ENCODE assay signal across 35 cellular contexts in genomic region chr16:74302341-74302740, GRCh38.
"Had no signal": no experiment of that assay in that cellular context is flagged by ENCODE, and none has a peak within 500 bp of the region (broad histone marks: within the 10 kb centered on the region; RNA-seq: fewer than 3 reads in every experiment).

No MANE protein-coding gene starts in this region.

- H3K27me3 ChIP-seq: adrenal gland, body of pancreas, brain microvascular endothelial cell, breast epithelium had no signal

- DNase-seq: activated B cell treated with CpG ODN at 0.5 μM for 24 hours; activated CD4-positive, alpha-beta T cell treated with anti-CD3 and anti-CD28 coated beads for 4 hours; activated CD4-positive, alpha-beta T cell treated with anti-CD3 and anti-CD28 coated beads, Interleukin-2, amount 10 ng/mL, durations not matched to agents 24 days and 14 days; activated CD4-positive, alpha-beta T cell treated with anti-CD3 and anti-CD28 coated beads, Interleukin-2, amount 50 U/mL, for 1 hour; activated CD4-positive, alpha-beta T cell treated with anti-CD3 and anti-CD28 coated beads, Interleukin-2, amount 50 U/mL, for 4 hours; activated CD4-positive, CD25-positive, alpha-beta regulatory T cell treated with anti-CD3 and anti-CD28 coated beads, Interleukin-2, amount 50 U/mL, for 72 hours; activated CD8-positive, alpha-beta memory T cell treated with anti-CD3 and anti-CD28 coated beads, Interleukin-2, amount 50 U/mL, for 4 hours; activated CD8-positive, alpha-beta T cell treated with anti-CD3 and anti-CD28 coated beads for 36 hours; activated effector memory CD4-positive, alpha-beta T cell treated with anti-CD3 and anti-CD28 coated beads, Interleukin-2, amount 50 U/mL, for 16 hours; activated gamma-delta T cell treated with Interleukin-2 at 50 U/mL for 16 hours; activated naive CD4-positive, alpha-beta T cell; activated naive CD4-positive, alpha-beta T cell treated with anti-CD3 and anti-CD28 coated beads for 36 hours; activated naive CD4-positive, alpha-beta T cell treated with anti-CD3 and anti-CD28 coated beads, Interleukin-2, amount 50 U/mL, for 16 hours; activated naive CD8-positive, alpha-beta T cell treated with anti-CD3 and anti-CD28 coated beads, Interleukin-2, amount 10 ng/mL, durations not matched to agents 7 days and 5 days; activated T-cell treated with anti-CD3 and anti-CD28 coated beads for 4 hours; activated T-cell treated with anti-CD3 and anti-CD28 coated beads, Interleukin-2, amount 50 U/mL, for 48 hours; adrenal gland; amniotic stem cell; aorta; body of pancreas; brain microvascular endothelial cell; central memory CD4-positive, alpha-beta T cell; SW 1271; T-helper 1 cell; T-helper 2 cell; T-helper 9 cell had no signal

- H3K27me3 Mint-ChIP-seq: activated B cell treated with CpG ODN at 0.5 μM for 24 hours; activated CD4-positive, alpha-beta T cell treated with anti-CD3 and anti-CD28 coated beads, Interleukin-2, amount 10 ng/mL, durations not matched to agents 24 days and 14 days; activated CD8-positive, alpha-beta T cell treated with anti-CD3 and anti-CD28 coated beads for 36 hours; activated naive CD8-positive, alpha-beta T cell treated with anti-CD3 and anti-CD28 coated beads, Interleukin-2, amount 10 ng/mL, durations not matched to agents 7 days and 5 days; activated T-helper 17 cell treated with anti-CD3 and anti-CD28 coated beads, Interleukin-2, amount 50 U/mL, for 72 hours had no signal

- FAIRE-seq: astrocyte, TTC549 had no signal

- H3K27ac Mint-ChIP-seq: activated B cell treated with CpG ODN at 0.5 μM for 24 hours; activated CD4-positive, alpha-beta T cell treated with anti-CD3 and anti-CD28 coated beads, Interleukin-2, amount 10 ng/mL, durations not matched to agents 24 days and 14 days; activated CD8-positive, alpha-beta T cell treated with anti-CD3 and anti-CD28 coated beads for 36 hours; activated naive CD4-positive, alpha-beta T cell treated with anti-CD3 and anti-CD28 coated beads, Interleukin-2, amount 50 U/mL, for 72 hours; activated naive CD8-positive, alpha-beta T cell treated with anti-CD3 and anti-CD28 coated beads, Interleukin-2, amount 10 ng/mL, durations not matched to agents 7 days and 5 days; activated T-helper 1 cell treated with anti-CD3 and anti-CD28 coated beads, Interleukin-12 subunit alpha, Interleukin-12 subunit beta, Interleukin-2, Interleukin-4 antibody, amounts not matched to agents 30 ng/mL and 10 ng/mL and 1 ng/mL, durations not matched to agents 14 hours and 24 hours and 36 hours; T-helper 1 cell treated with Interleukin-12 subunit alpha and Interleukin-12 subunit beta and Interleukin-4 antibody, amounts not matched to agents 30 μg/mL and 1 μg/mL, for 36 hours; T-helper 2 cell treated with Interferon-gamma antibody and Interleukin-4, amounts not matched to agents 5 μg/mL and 100 μg/mL, for 36 hours had no signal

- ATAC-seq: activated CD8-positive, alpha-beta T cell treated with anti-CD3 and anti-CD28 coated beads for 36 hours; activated naive CD4-positive, alpha-beta T cell treated with anti-CD3 and anti-CD28 coated beads, Interleukin-2, amount 50 U/mL, for 72 hours; activated T-helper 17 cell treated with anti-CD3 and anti-CD28 coated beads, Interleukin-2, amount 50 U/mL, for 72 hours; body of pancreas had no signal

- H3K9me3 ChIP-seq: adrenal gland, body of pancreas, breast epithelium had no signal

- H3K27ac ChIP-seq: body of pancreas, brain microvascular endothelial cell, breast epithelium, VCaP had no signal

- H3K4me3 Mint-ChIP-seq: activated B cell treated with CpG ODN at 0.5 μM for 24 hours; activated CD4-positive, alpha-beta T cell treated with anti-CD3 and anti-CD28 coated beads, Interleukin-2, amount 10 ng/mL, durations not matched to agents 24 days and 14 days; activated CD8-positive, alpha-beta T cell treated with anti-CD3 and anti-CD28 coated beads for 36 hours; activated naive CD4-positive, alpha-beta T cell treated with anti-CD3 and anti-CD28 coated beads for 36 hours; activated naive CD8-positive, alpha-beta T cell treated with anti-CD3 and anti-CD28 coated beads, Interleukin-2, amount 10 ng/mL, durations not matched to agents 7 days and 5 days; activated T-helper 1 cell treated with anti-CD3 and anti-CD28 coated beads, Interleukin-12 subunit alpha, Interleukin-12 subunit beta, Interleukin-2, Interleukin-4 antibody, amounts not matched to agents 30 ng/mL and 10 ng/mL and 1 ng/mL, durations not matched to agents 14 hours and 24 hours and 36 hours; activated T-helper 17 cell treated with anti-CD3 and anti-CD28 coated beads, Interleukin-2, amount 50 U/mL, for 72 hours; T-helper 1 cell treated with Interleukin-12 subunit alpha and Interleukin-12 subunit beta and Interleukin-4 antibody, amounts not matched to agents 30 μg/mL and 1 μg/mL, for 36 hours; T-helper 2 cell treated with Interferon-gamma antibody and Interleukin-4, amounts not matched to agents 5 μg/mL and 100 μg/mL, for 36 hours had no signal

- H3K4me3 ChIP-seq: adrenal gland, body of pancreas, breast epithelium had no signal

- H3K9me3 Mint-ChIP-seq: activated B cell treated with CpG ODN at 0.5 μM for 24 hours; activated CD4-positive, alpha-beta T cell treated with anti-CD3 and anti-CD28 coated beads, Interleukin-2, amount 10 ng/mL, durations not matched to agents 24 days and 14 days; activated CD8-positive, alpha-beta T cell treated with anti-CD3 and anti-CD28 coated beads for 36 hours; activated naive CD4-positive, alpha-beta T cell treated with anti-CD3 and anti-CD28 coated beads for 36 hours; activated naive CD4-positive, alpha-beta T cell treated with anti-CD3 and anti-CD28 coated beads, Interleukin-2, amount 50 U/mL, for 72 hours; activated naive CD8-positive, alpha-beta T cell treated with anti-CD3 and anti-CD28 coated beads, Interleukin-2, amount 10 ng/mL, durations not matched to agents 7 days and 5 days; activated T-helper 1 cell treated with anti-CD3 and anti-CD28 coated beads, Interleukin-12 subunit alpha, Interleukin-12 subunit beta, Interleukin-2, Interleukin-4 antibody, amounts not matched to agents 30 ng/mL and 10 ng/mL and 1 ng/mL, durations not matched to agents 14 hours and 24 hours and 36 hours; activated T-helper 17 cell treated with anti-CD3 and anti-CD28 coated beads, Interleukin-2, amount 50 U/mL, for 72 hours; T-helper 1 cell treated with Interleukin-12 subunit alpha and Interleukin-12 subunit beta and Interleukin-4 antibody, amounts not matched to agents 30 μg/mL and 1 μg/mL, for 36 hours; T-helper 2 cell treated with Interferon-gamma antibody and Interleukin-4, amounts not matched to agents 5 μg/mL and 100 μg/mL, for 36 hours had no signal
